11 cellular contexts compared by ENCODE assay signal in genomic region chr15:39127151-39127815, GRCh38.
DNase-seq lines count a peak whose midpoint lies in the region; ATAC-seq and TF ChIP-seq lines count a peak whose summit lies in the region.
"Had no signal": no experiment of that assay in that cellular context is flagged by ENCODE, and none has a peak within 500 bp of the region (broad histone marks: within the 10 kb centered on the region; RNA-seq: fewer than 3 reads in every experiment).

No MANE protein-coding gene starts in this region.

- in situ Hi-C loops in ACHN (cut with HindIII; ENCODE audit: low pct_ligation_motif_present, low pct_unique_long_range_greater_than_20kb, low sequenced_read_pairs) = no loop called here

- no peak for ATAC-seq in GM21360 (IDR thresholded peaks at IDR 0.05; ENCODE audit: unreplicated experiment)

- TF ChIP-seq CTCF in chondrocyte (IDR thresholded peaks at IDR 0.05) (no peak), mesothelial cell of epicardium (IDR thresholded peaks at IDR 0.05; ENCODE audit: unreplicated experiment) (no peak), GM10266 (IDR thresholded peaks at IDR 0.05; ENCODE audit: control insufficient read depth, insufficient read depth, low read depth, missing control alignments) (no peak)

- H3K9me3 Mint-ChIP-seq in chondrocyte (ENCODE audit: low read depth) (peaks cover 4% of the 10 kb centered on the region), mesothelial cell of epicardium (no peaks in the 10 kb centered on the region)

- H3K27ac Mint-ChIP-seq in chondrocyte (ENCODE audit: unreplicated experiment) (peak overlapping the region; percentile 96), mesothelial cell of epicardium (peak overlapping the region; percentile 81)

- no peaks in the 10 kb centered on the region for H3K27me3 Mint-ChIP-seq in chondrocyte (ENCODE audit: low read depth)
- no peaks in the 10 kb centered on the region for H3K27me3 Mint-ChIP-seq in mesothelial cell of epicardium (ENCODE audit: low read depth)

- H3K4me3 Mint-ChIP-seq in chondrocyte (ENCODE audit: unreplicated experiment) (no peak overlapping the region), mesothelial cell of epicardium (no peak overlapping the region)

- H3K36me3 Mint-ChIP-seq in chondrocyte (ENCODE audit: low read depth) (no peaks in the 10 kb centered on the region), mesothelial cell of epicardium (no peaks in the 10 kb centered on the region)

- DNase-seq in ACHN (peak; percentile 18), LoVo (ENCODE audit: low spot score) (peak; percentile 34), chondrocyte (ENCODE audit: low spot score) (no peak), mesothelial cell of epicardium (ENCODE audit: low spot score in 2 of 2, unreplicated experiment in 2 of 2) (no peak), GM10266 (ENCODE audit: extremely low spot score) (no peak), NCI-H2196 (lab: John Stamatoyannopoulos, UW; ENCODE audit: unreplicated experiment) (no peak), amniotic stem cell (lab: John Stamatoyannopoulos, UW) (no peak)
- DNase-seq: aorta, NCI-H1105, T-helper 2 cell had no signal

- H3K4me1 Mint-ChIP-seq in chondrocyte (ENCODE audit: low read depth) = peaks cover 65% of the 10 kb centered on the region
- H3K4me1 Mint-ChIP-seq in mesothelial cell of epicardium = peaks cover 18% of the 10 kb centered on the region

Comparison
In these comparisons a context has a peak if more than half of its experiments do, and no peak if none do; other contexts are left out.
1. DNase-seq: peak in ACHN (single experiment) and LoVo (single experiment); none in chondrocyte (single experiment), mesothelial cell of epicardium (0 of 2), GM10266 (single experiment), NCI-H2196 (single experiment) and amniotic stem cell (single experiment).